15 cellular contexts compared by ENCODE assay signal in the genomic region with DNA sequence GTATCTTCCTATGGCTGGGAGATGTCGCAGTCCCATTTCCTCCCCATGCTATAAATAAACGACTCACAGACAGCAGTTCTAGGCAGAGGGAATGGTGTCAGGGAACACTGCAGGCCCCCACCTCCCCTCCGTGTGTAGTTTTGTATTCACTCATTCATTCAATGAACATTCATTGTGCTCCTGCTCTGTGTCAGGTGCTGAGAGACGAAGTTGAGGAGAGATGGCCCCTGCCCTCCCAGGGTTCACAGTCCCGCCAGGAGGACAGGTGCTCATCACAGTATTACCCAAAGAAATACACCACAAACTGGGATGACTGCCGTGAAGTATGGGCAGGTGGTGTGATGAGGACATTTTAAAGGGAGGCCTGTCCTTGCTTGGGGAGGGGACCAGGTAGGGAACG. TPM values are rescaled to one million over a fixed set of nuclear protein-coding genes. Genes with fewer than 3 reads are reported as not detected.
DNase-seq lines count a peak whose midpoint lies in the region; ATAC-seq and TF ChIP-seq lines count a peak whose summit lies in the region.
"Had no signal": no experiment of that assay in that cellular context is flagged by ENCODE, and none has a peak within 500 bp of the region (broad histone marks: within the 10 kb centered on the region; RNA-seq: fewer than 3 reads in every experiment).

No MANE protein-coding gene starts in this region.

- POLR2A ChIA-PET in activated CD8-positive, alpha-beta T cell treated with anti-CD3 and anti-CD28 coated beads, Interleukin-2, amount 10 ng/mL, durations not matched to agents 7 days and 5 days (lab: Charles Lee) = no interaction called here
- POLR2A ChIA-PET in activated CD8-positive, alpha-beta T cell treated with anti-CD3 and anti-CD28 coated beads for 36 hours (lab: Charles Lee) = no interaction called here

- WGBS in esophagus muscularis mucosa = 67% methylated on average over 7 of the region's 7 CpGs

- peak; percentile 9 for DNase-seq in activated CD8-positive, alpha-beta T cell treated with anti-CD3 and anti-CD28 coated beads, Interleukin-2, amount 10 ng/mL, durations not matched to agents 7 days and 5 days
- no peak for DNase-seq in activated CD8-positive, alpha-beta T cell treated with anti-CD3 and anti-CD28 coated beads for 36 hours
- DNase-seq in H7 (peak; percentile 22), esophagus muscularis mucosa (ENCODE audit: extremely low spot score) (peak; percentile 78), posterior vena cava (ENCODE audit: low spot score) (peak; percentile 37), AG08395 (ENCODE audit: low spot score) (no peak), mucosa of gallbladder (ENCODE audit: low spot score) (no peak)
- DNase-seq: DMS53, NCI-H1436, NCI-H2081, NCI-H345, PC-3 had no signal

- H3K9me3 Mint-ChIP-seq in activated CD8-positive, alpha-beta T cell treated with anti-CD3 and anti-CD28 coated beads, Interleukin-2, amount 10 ng/mL, durations not matched to agents 7 days and 5 days (ENCODE audit: insufficient read depth) = peaks cover 8% of the 10 kb centered on the region
- peaks cover 1% of the 10 kb centered on the region for H3K9me3 Mint-ChIP-seq in activated CD8-positive, alpha-beta T cell treated with anti-CD3 and anti-CD28 coated beads for 36 hours

- peaks cover 0 to 1% (median 0%) of the 10 kb centered on the region in 4 donors for H3K4me1 ChIP-seq in esophagus muscularis mucosa
- H3K4me1 ChIP-seq: Caco-2 had no signal

- no peak overlapping the region for H3K27ac Mint-ChIP-seq in activated CD8-positive, alpha-beta T cell treated with anti-CD3 and anti-CD28 coated beads, Interleukin-2, amount 10 ng/mL, durations not matched to agents 7 days and 5 days
- H3K27ac Mint-ChIP-seq in activated CD8-positive, alpha-beta T cell treated with anti-CD3 and anti-CD28 coated beads for 36 hours = no peak overlapping the region

- H3K4me3 Mint-ChIP-seq in activated CD8-positive, alpha-beta T cell treated with anti-CD3 and anti-CD28 coated beads, Interleukin-2, amount 10 ng/mL, durations not matched to agents 7 days and 5 days = no peak overlapping the region
- no peak overlapping the region for H3K4me3 Mint-ChIP-seq in activated CD8-positive, alpha-beta T cell treated with anti-CD3 and anti-CD28 coated beads for 36 hours

- peaks cover 0 to 4% (median under 1%) of the 10 kb centered on the region in 4 donors for H3K9me3 ChIP-seq in esophagus muscularis mucosa

- peaks cover 36% of the 10 kb centered on the region for H3K27me3 Mint-ChIP-seq in activated CD8-positive, alpha-beta T cell treated with anti-CD3 and anti-CD28 coated beads, Interleukin-2, amount 10 ng/mL, durations not matched to agents 7 days and 5 days (ENCODE audit: low read depth)
- H3K27me3 Mint-ChIP-seq in activated CD8-positive, alpha-beta T cell treated with anti-CD3 and anti-CD28 coated beads for 36 hours = peaks cover 36% of the 10 kb centered on the region

- no peak for TF ChIP-seq EP300 in esophagus muscularis mucosa (IDR thresholded peaks at IDR 0.05)

- H3K36me3 ChIP-seq in H7 (replicated peaks; ENCODE audit: control insufficient read depth, insufficient read depth, low read length) = no peaks in the 10 kb centered on the region
- H3K36me3 ChIP-seq in esophagus muscularis mucosa = no peaks in the 10 kb centered on the region

- no peaks in the 10 kb centered on the region for H3K4me1 Mint-ChIP-seq in activated CD8-positive, alpha-beta T cell treated with anti-CD3 and anti-CD28 coated beads, Interleukin-2, amount 10 ng/mL, durations not matched to agents 7 days and 5 days (ENCODE audit: low read depth)
- no peaks in the 10 kb centered on the region for H3K4me1 Mint-ChIP-seq in activated CD8-positive, alpha-beta T cell treated with anti-CD3 and anti-CD28 coated beads for 36 hours (ENCODE audit: low read depth)

- no peak for ATAC-seq in activated CD8-positive, alpha-beta T cell treated with anti-CD3 and anti-CD28 coated beads, Interleukin-2, amount 10 ng/mL, durations not matched to agents 7 days and 5 days
- ATAC-seq in activated CD8-positive, alpha-beta T cell treated with anti-CD3 and anti-CD28 coated beads for 36 hours = no peak
- no peak for ATAC-seq in HG02981 (IDR thresholded peaks at IDR 0.05; ENCODE audit: unreplicated experiment)
- ATAC-seq: HCT116, PC-3 had no signal

- H3K4me3 ChIP-seq in H7 (ENCODE audit: insufficient read depth, low read depth, low read length) (no peak overlapping the region), esophagus muscularis mucosa (no peak overlapping the region)

- no peak overlapping the region for H3K27ac ChIP-seq in esophagus muscularis mucosa (replicated peaks in 1 of 4)

- TF ChIP-seq CTCF in activated CD8-positive, alpha-beta T cell treated with anti-CD3 and anti-CD28 coated beads for 36 hours (IDR thresholded peaks at IDR 0.05) = no peak
- TF ChIP-seq CTCF in esophagus muscularis mucosa (IDR thresholded peaks at IDR 0.05) = no peak

- no peak for TF ChIP-seq POLR2A in esophagus muscularis mucosa (IDR thresholded peaks at IDR 0.05; ENCODE audit: low read depth)

- no peaks in the 10 kb centered on the region for H3K27me3 ChIP-seq in H7 (ENCODE audit: control insufficient read depth, insufficient read depth, low read length)
- peaks cover 0 to 49% (median 6%) of the 10 kb centered on the region in 4 donors for H3K27me3 ChIP-seq in esophagus muscularis mucosa

- CTCF ChIA-PET in activated CD8-positive, alpha-beta T cell treated with anti-CD3 and anti-CD28 coated beads, Interleukin-2, amount 10 ng/mL, durations not matched to agents 7 days and 5 days (lab: Charles Lee) = no interaction called here
- CTCF ChIA-PET in activated CD8-positive, alpha-beta T cell treated with anti-CD3 and anti-CD28 coated beads for 36 hours (lab: Charles Lee) = no interaction called here

- intact Hi-C loops in activated CD8-positive, alpha-beta T cell treated with anti-CD3 and anti-CD28 coated beads for 36 hours (cut with micrococcal nuclease) = no loop called here
- intact Hi-C loops in esophagus muscularis mucosa (cut with DNase I) = no loop called here
- intact Hi-C loops in posterior vena cava (cut with DNase I) = no loop called here

- no peaks in the 10 kb centered on the region for H3K36me3 Mint-ChIP-seq in activated CD8-positive, alpha-beta T cell treated with anti-CD3 and anti-CD28 coated beads, Interleukin-2, amount 10 ng/mL, durations not matched to agents 7 days and 5 days (ENCODE audit: low read depth)
- no peaks in the 10 kb centered on the region for H3K36me3 Mint-ChIP-seq in activated CD8-positive, alpha-beta T cell treated with anti-CD3 and anti-CD28 coated beads for 36 hours (ENCODE audit: low read depth)

RNA-seq across cellular contexts. Expression of gene NPEPL1, which starts 29.8 kb away (rescaled TPM):
- 10 to 100 TPM; 22.9 to 26.8 TPM for total RNA-seq in activated CD8-positive, alpha-beta T cell treated with anti-CD3 and anti-CD28 coated beads, Interleukin-2, amount 10 ng/mL, durations not matched to agents 7 days and 5 days
- total RNA-seq in activated CD8-positive, alpha-beta T cell treated with anti-CD3 and anti-CD28 coated beads for 36 hours = 10 to 100 TPM; 15.4 to 17.1 TPM
- 30.9 and 33.8 TPM in 2 replicates for total RNA-seq in H7 (2014; rRNA removed; shearing (Covaris generic))
- 10 to 100 TPM; 29.0 to 59.0 (median 50.5) TPM for total RNA-seq in esophagus muscularis mucosa
- 10 to 100 TPM; 28.5 to 31.4 TPM for total RNA-seq in posterior vena cava
- total RNA-seq in mucosa of gallbladder = 39.1 TPM

Comparison
In these comparisons a context has a peak if more than half of its experiments do, and no peak if none do; other contexts are left out.
1. DNase-seq: peak in activated CD8-positive, alpha-beta T cell treated with anti-CD3 and anti-CD28 coated beads, Interleukin-2, amount 10 ng/mL, durations not matched to agents 7 days and 5 days (single experiment), H7 (single experiment), esophagus muscularis mucosa (single experiment) and posterior vena cava (single experiment); none in activated CD8-positive, alpha-beta T cell treated with anti-CD3 and anti-CD28 coated beads for 36 hours (single experiment), AG08395 (single experiment) and mucosa of gallbladder (single experiment).